14 cellular contexts compared by ENCODE assay signal in genomic region chr1:159996653-159997052, GRCh38. TPM values are rescaled to one million over a fixed set of nuclear protein-coding genes. Genes with fewer than 3 reads are reported as not detected.
DNase-seq lines count a peak whose midpoint lies in the region; ATAC-seq and TF ChIP-seq lines count a peak whose summit lies in the region.
"Had no signal": no experiment of that assay in that cellular context is flagged by ENCODE, and none has a peak within 500 bp of the region (broad histone marks: within the 10 kb centered on the region; RNA-seq: fewer than 3 reads in every experiment).

No MANE protein-coding gene starts in this region.

- no peak for TF ChIP-seq CTCF in omental fat pad (IDR thresholded peaks at IDR 0.05)

- ATAC-seq in omental fat pad (ENCODE audit: low FRiP score) (peak; percentile 61), GM21723 (IDR thresholded peaks at IDR 0.05; ENCODE audit: unreplicated experiment) (no peak)

- DNase-seq in EL (peak; percentile 92), RKO (ENCODE audit: low spot score) (peak; percentile 16), fibroblast of peridontal ligament (ENCODE audit: extremely low read depth) (peak; percentile 91), omental fat pad (ENCODE audit: low spot score) (no peak), D341Med (ENCODE audit: low spot score) (no peak), SIG-M5 treated with dmso at 0.1 percent for 504 hours (lab: John Stamatoyannopoulos, UW; ENCODE audit: unreplicated experiment) (no peak), UCSD-AML1 (lab: John Stamatoyannopoulos, UW; ENCODE audit: unreplicated experiment) (no peak)
- DNase-seq: activated CD4-positive, alpha-beta memory T cell treated with anti-CD3 and anti-CD28 coated beads, Interleukin-2, amount 10 ng/mL, durations not matched to agents 7 days and 5 days; DMS 273 treated with DMSO at 0.1 percent for 48 hours; NCI-H526 treated with DMSO at 0.1 percent for 48 hours; occipital lobe; stimulated activated CD4-positive, alpha-beta T cell treated with anti-CD3 and anti-CD28 coated beads, Interleukin-4, amount 100 ng/mL, for 1 hour had no signal

RNA-seq across cellular contexts. Expression of gene PIGM, which starts 35.1 kb away (rescaled TPM):
- total RNA-seq in omental fat pad, result 1 to 10 TPM; 3.0 to 4.7 (median 4.0) TPM

RNA-seq across cellular contexts. Expression of gene SLAMF9, which starts 42.6 kb away (rescaled TPM):
- total RNA-seq in omental fat pad, result 1 to 10 TPM in 2 of 4 donors, under 1 TPM in 1, not detected in 1; 0.56 to 7.2 (median 1.0) TPM
- total RNA-seq: activated CD4-positive, alpha-beta memory T cell treated with anti-CD3 and anti-CD28 coated beads, Interleukin-2, amount 10 ng/mL, durations not matched to agents 7 days and 5 days; kidney epithelial cell; occipital lobe had no signal

RNA-seq across cellular contexts. Expression of gene IGSF9, which starts 51.2 kb away (rescaled TPM):
- total RNA-seq in omental fat pad, result 10 to 100 TPM in 1 of 4 donors, 1 to 10 TPM in 2, not detected in 1; 4.3 to 11.0 (median 9.4) TPM
- total RNA-seq: activated CD4-positive, alpha-beta memory T cell treated with anti-CD3 and anti-CD28 coated beads, Interleukin-2, amount 10 ng/mL, durations not matched to agents 7 days and 5 days had no signal

Comparison
In these comparisons a context has a peak if more than half of its experiments do, and no peak if none do; other contexts are left out.
1. DNase-seq: peak in EL (single experiment), RKO (single experiment) and fibroblast of peridontal ligament (single experiment); none in omental fat pad (single experiment), D341Med (single experiment), SIG-M5 treated with dmso at 0.1 percent for 504 hours (single experiment) and UCSD-AML1 (single experiment).